In genomic region chr2:54956392-54956722, GRCh38 we compare ENCODE assay signal across 22 cellular contexts.
DNase-seq lines count a peak whose midpoint lies in the region; ATAC-seq and TF ChIP-seq lines count a peak whose summit lies in the region.
"Had no signal": no experiment of that assay in that cellular context is flagged by ENCODE, and none has a peak within 500 bp of the region (broad histone marks: within the 10 kb centered on the region; RNA-seq: fewer than 3 reads in every experiment).

No MANE protein-coding gene starts in this region.

- H3K4me2 ChIP-seq in IMR-90 (ENCODE audit: low read depth, low read length) (no peak overlapping the region), mesendoderm (ENCODE audit: low read length) (no peak overlapping the region)

- H3K36me3 ChIP-seq in IMR-90 (ENCODE audit: control insufficient read depth, insufficient read depth, low read length) (no peaks in the 10 kb centered on the region), mesendoderm (ENCODE audit: control insufficient read depth, insufficient read depth, low read length) (no peaks in the 10 kb centered on the region)
- H3K36me3 ChIP-seq: breast epithelium, HAP-1, suprapubic skin had no signal

- no peak overlapping the region for H3K56ac ChIP-seq in IMR-90 (ENCODE audit: extremely low read depth, insufficient read depth, low read length)
- no peak overlapping the region for H3K56ac ChIP-seq in mesendoderm (ENCODE audit: low read length)

- peaks cover 16% of the 10 kb centered on the region for H3K9me1 ChIP-seq in IMR-90 (ENCODE audit: insufficient read depth, low read length)

- H4K5ac ChIP-seq in IMR-90 (ENCODE audit: low read depth, low read length): no peak overlapping the region
- H4K5ac ChIP-seq in mesendoderm (ENCODE audit: low read length): no peak overlapping the region

- peaks cover 8% of the 10 kb centered on the region for H3K4me1 ChIP-seq in IMR-90 (ENCODE audit: control insufficient read depth, insufficient read depth, low read length)
- no peaks in the 10 kb centered on the region for H3K4me1 ChIP-seq in mesendoderm (ENCODE audit: control insufficient read depth, low read depth, low read length)
- H3K4me1 ChIP-seq: breast epithelium, HAP-1 had no signal

- H3K9ac ChIP-seq in IMR-90 (ENCODE audit: low read depth, low read length): no peak overlapping the region
- no peak overlapping the region for H3K9ac ChIP-seq in mesendoderm (ENCODE audit: low read length)

- no peak overlapping the region for H2AK9ac ChIP-seq in IMR-90 (replicated peaks; ENCODE audit: low read depth, low read length, poor library complexity)

- no TSS peak for BruUV-seq in IMR-90 (replicated peaks; lab: Mats Ljungman, UMichigan)

- dilution Hi-C loops in IMR-90 (cut with HindIII; ENCODE audit: low sequenced_read_pairs, unreplicated experiment): no loop called here

- H4K8ac ChIP-seq in IMR-90 (ENCODE audit: low read depth in 2 of 2, low read length in 2 of 2) (no peak overlapping the region), mesendoderm (ENCODE audit: low read depth, low read length) (no peak overlapping the region)

- H2AK5ac ChIP-seq in IMR-90 (ENCODE audit: low read depth, low read length): no peak overlapping the region
- no peak overlapping the region for H2AK5ac ChIP-seq in mesendoderm (ENCODE audit: low read length)

- TF ChIP-seq RAD21 in IMR-90 (IDR thresholded peaks at IDR 0.05; ENCODE audit: low read length): no peak

- no peaks in the 10 kb centered on the region for H3K27me3 ChIP-seq in IMR-90 (ENCODE audit: control insufficient read depth, insufficient read depth, low read length)
- no peaks in the 10 kb centered on the region for H3K27me3 ChIP-seq in mesendoderm (ENCODE audit: insufficient read depth, low read length, poor library complexity)
- H3K27me3 ChIP-seq: breast epithelium, suprapubic skin had no signal

- intact Hi-C loops in IMR-90 (cut with micrococcal nuclease): no loop called here
- intact Hi-C loops in head of caudate nucleus (cut with DNase I): no loop called here

- TF ChIP-seq POLR2A in IMR-90 (IDR thresholded peaks at IDR 0.05; ENCODE audit: low read depth, low read length): no peak

- WGBS in IMR-90 (ENCODE audit: extremely low coverage in 2 of 2, insufficient read length in 1 of 2), 2 experiments: no CpG with 5 or more reads among the region's 2 CpGs
- no CpG with 5 or more reads among the region's 2 CpGs for WGBS in mesendoderm (ENCODE audit: extremely low coverage, insufficient coverage, low lambda C conversion rate)

- H3K9me3 ChIP-seq in IMR-90 (ENCODE audit: control insufficient read depth, insufficient read depth, low read length): no peaks in the 10 kb centered on the region
- H3K9me3 ChIP-seq: breast epithelium, HAP-1, suprapubic skin had no signal

- H2BK15ac ChIP-seq in IMR-90 (ENCODE audit: low read depth, low read length) (no peak overlapping the region), mesendoderm (replicated peaks; ENCODE audit: low read depth) (no peak overlapping the region)

- TF ChIP-seq CTCF in C4-2B (conservative IDR thresholded peaks at IDR 0.05) (no peak), IMR-90 (conservative IDR thresholded peaks at IDR 0.05; ENCODE audit: low read depth, low read length) (no peak), choroid plexus epithelial cell (conservative IDR thresholded peaks at IDR 0.05; ENCODE audit: low read depth, low read length) (no peak)

- H3K27ac ChIP-seq in C4-2B (peak overlapping the region; percentile 54; the same call in 1 of the 2 replicates), IMR-90 (ENCODE audit: insufficient read depth, low read length) (no peak overlapping the region), mesendoderm (ENCODE audit: low read depth, low read length) (no peak overlapping the region)
- H3K27ac ChIP-seq: suprapubic skin had no signal

- no peak for ATAC-seq in IMR-90 (ENCODE audit: low read depth)
- no peak for ATAC-seq in HG02571 (IDR thresholded peaks at IDR 0.05; ENCODE audit: unreplicated experiment)
- no peak for ATAC-seq in HG02642 (IDR thresholded peaks at IDR 0.05; ENCODE audit: poor library complexity, unreplicated experiment)
- ATAC-seq: naive thymus-derived CD8-positive, alpha-beta T cell; Right ventricle myocardium inferior; stimulated activated effector memory CD8-positive, alpha-beta T cell treated with anti-CD3 and anti-CD28 coated beads, Interleukin-12 subunit alpha, Interleukin-12 subunit beta, amount 100 ng/mL, for 72 hours had no signal

- H4K91ac ChIP-seq in IMR-90 (ENCODE audit: insufficient read depth, low read depth, low read length): no peak overlapping the region

- no peak overlapping the region for H2BK120ac ChIP-seq in IMR-90 (ENCODE audit: low read depth, low read length)
- no peak overlapping the region for H2BK120ac ChIP-seq in mesendoderm (ENCODE audit: low read depth, low read length)

- in situ Hi-C loops in IMR-90 (cut with MboI; ENCODE audit: low sequenced_read_pairs): no loop called here

- H2AFZ ChIP-seq in IMR-90 (replicated peaks; ENCODE audit: low read length, poor library complexity): no peak overlapping the region

- no peak overlapping the region for H3K14ac ChIP-seq in IMR-90 (replicated peaks; ENCODE audit: low read depth, low read length)

- H3K4ac ChIP-seq in IMR-90 (ENCODE audit: low read depth, low read length): no peak overlapping the region
- H3K4ac ChIP-seq in mesendoderm (ENCODE audit: low read depth, low read length): no peak overlapping the region

- H3K79me1 ChIP-seq in IMR-90 (ENCODE audit: low read depth in 1 of 2, low read length in 2 of 2) (peaks cover 0 to 9% of the 10 kb centered on the region in 2 experiments; a peak in 2 of 4 replicates), mesendoderm (ENCODE audit: low read length) (no peaks in the 10 kb centered on the region)

- no peaks in the 10 kb centered on the region for H3K79me2 ChIP-seq in mesendoderm (ENCODE audit: control insufficient read depth, insufficient read depth, low read length)

- H3K18ac ChIP-seq in IMR-90 (ENCODE audit: low read depth, low read length) (no peak overlapping the region), mesendoderm (ENCODE audit: low read length) (no peak overlapping the region)

- DNase-seq in IMR-90 (peak; percentile 52), choroid plexus epithelial cell (ENCODE audit: low read depth) (peak; percentile 30), mesendoderm (peak; percentile 71), head of caudate nucleus (no peak), CD1c-positive myeloid dendritic cell (ENCODE audit: extremely low spot score) (no peak)
- DNase-seq: activated CD4-positive, alpha-beta T cell treated with anti-CD3 and anti-CD28 coated beads, Interleukin-2, amount 10 ng/mL, durations not matched to agents 24 days and 14 days; activated naive CD8-positive, alpha-beta T cell treated with anti-CD3 and anti-CD28 coated beads, Interleukin-2, amount 10 ng/mL, durations not matched to agents 7 days and 5 days; CD4-positive, CD25-positive, alpha-beta regulatory T cell; EL; hippocampal formation; mammary epithelial cell; naive thymus-derived CD8-positive, alpha-beta T cell; NCI-H1417; posterior cingulate gyrus had no signal

- H3K4me3 ChIP-seq in IMR-90 (ENCODE audit: insufficient read depth, low read depth, low read length) (no peak overlapping the region), choroid plexus epithelial cell (ENCODE audit: low read depth, low read length) (no peak overlapping the region), mesendoderm (ENCODE audit: low read length) (no peak overlapping the region)
- H3K4me3 ChIP-seq: breast epithelium, HAP-1, suprapubic skin had no signal

- POLR2A ChIA-PET in IMR-90 (lab: Charles Lee; ENCODE audit: unreplicated experiment): no interaction called here

- H3K23ac ChIP-seq in IMR-90 (ENCODE audit: low read depth, low read length) (no peak overlapping the region), mesendoderm (ENCODE audit: low read length) (no peak overlapping the region)

- H2BK20ac ChIP-seq in IMR-90 (ENCODE audit: low read depth, low read length): no peak overlapping the region

- H2BK5ac ChIP-seq in IMR-90 (ENCODE audit: low read depth, low read length, poor library complexity, severe bottlenecking): no peak overlapping the region
- no peak overlapping the region for H2BK5ac ChIP-seq in mesendoderm (ENCODE audit: low read length)

- CTCF ChIA-PET in IMR-90 (lab: Yijun Ruan, JAX): interaction anchor here (1.4 kb wide), 1 partner anchor 10 kb away, joined by 4 read pairs; no protein-coding TSS in a partner anchor

- no peaks in the 10 kb centered on the region for H4K20me1 ChIP-seq in IMR-90 (ENCODE audit: insufficient read depth, low read length)

TF ChIP-seq in IMR-90, 13 proteins besides CTCF, POLR2A, EP300 and RAD21 (continues in another document):
- TF ChIP-seq CHD1 (IDR thresholded peaks at IDR 0.05; ENCODE audit: low read depth, low read length): no peak
- TF ChIP-seq FOS (IDR thresholded peaks at IDR 0.05; ENCODE audit: low read depth, low read length): no peak
- no peak for TF ChIP-seq RFX5 (IDR thresholded peaks at IDR 0.05; ENCODE audit: low read depth, low read length)
- TF ChIP-seq RCOR1 (IDR thresholded peaks at IDR 0.05; ENCODE audit: insufficient replicate concordance, low read length): no peak
- TF ChIP-seq MAZ (IDR thresholded peaks at IDR 0.05; ENCODE audit: borderline replicate concordance, low read depth, low read length): no peak
- TF ChIP-seq SMC3 (IDR thresholded peaks at IDR 0.05; ENCODE audit: low read depth, low read length): no peak
- TF ChIP-seq BHLHE40 (IDR thresholded peaks at IDR 0.05; ENCODE audit: low read depth, low read length): no peak
- no peak for TF ChIP-seq MXI1 (IDR thresholded peaks at IDR 0.05; ENCODE audit: borderline replicate concordance, low read depth, low read length)
- TF ChIP-seq CEBPB (IDR thresholded peaks at IDR 0.05; ENCODE audit: low read depth, low read length): no peak
- TF ChIP-seq NFE2L2 (IDR thresholded peaks at IDR 0.05; ENCODE audit: low read depth, low read length): no peak
- TF ChIP-seq ELK1 (IDR thresholded peaks at IDR 0.05; ENCODE audit: borderline replicate concordance, low read depth, low read length): no peak

Comparison
In these comparisons a context has a peak if more than half of its experiments do, and no peak if none do; other contexts are left out.
1. DNase-seq: peak in IMR-90 (single experiment), choroid plexus epithelial cell (single experiment) and mesendoderm (single experiment); none in head of caudate nucleus (0 of 42) and CD1c-positive myeloid dendritic cell (single experiment).